ENCODE assay signal across 11 cellular contexts in the genomic region with DNA sequence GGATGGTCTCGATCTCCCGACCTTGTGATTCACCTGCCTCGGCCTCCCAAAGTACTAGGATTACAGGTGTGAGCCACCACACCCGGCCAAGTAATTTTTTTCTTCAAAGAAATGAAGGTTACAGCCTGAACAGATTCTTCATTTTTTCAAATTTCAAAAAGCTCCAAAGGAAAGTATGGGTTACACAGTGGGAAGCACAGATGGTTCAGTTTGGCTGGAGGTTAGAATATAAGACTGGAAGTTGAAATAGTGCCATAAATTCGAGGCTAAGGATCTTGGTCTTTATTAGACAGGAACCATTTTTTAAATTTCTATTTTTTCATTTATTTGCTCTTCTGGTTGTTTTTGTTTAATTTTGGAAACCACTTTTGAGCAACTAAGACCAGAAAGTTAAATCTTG.
DNase-seq lines count a peak whose midpoint lies in the region; TF ChIP-seq lines count a peak whose summit lies in the region.
"Had no signal": no experiment of that assay in that cellular context is flagged by ENCODE, and none has a peak within 500 bp of the region (broad histone marks: within the 10 kb centered on the region; RNA-seq: fewer than 3 reads in every experiment).

No MANE protein-coding gene starts in this region.

- BruUV-seq in Calu3 (replicated peaks; lab: Mats Ljungman, UMichigan) = TSS peak; percentile 8

- H3K27me3 Mint-ChIP-seq in Calu3 (ENCODE audit: unreplicated experiment) (no peaks in the 10 kb centered on the region), progenitor cell of endocrine pancreas (no peaks in the 10 kb centered on the region)
- no peaks in the 10 kb centered on the region for H3K27me3 Mint-ChIP-seq in activated naive CD4-positive, alpha-beta T cell treated with anti-CD3 and anti-CD28 coated beads, Interleukin-2, amount 10 ng/mL, durations not matched to agents 7 days and 5 days
- H3K27me3 Mint-ChIP-seq: B cell had no signal

- no peaks in the 10 kb centered on the region for H3K9me3 Mint-ChIP-seq in Calu3 (ENCODE audit: low read depth, unreplicated experiment)
- H3K9me3 Mint-ChIP-seq in progenitor cell of endocrine pancreas (ENCODE audit: low read depth) = no peaks in the 10 kb centered on the region
- no peaks in the 10 kb centered on the region for H3K9me3 Mint-ChIP-seq in activated naive CD4-positive, alpha-beta T cell treated with anti-CD3 and anti-CD28 coated beads, Interleukin-2, amount 10 ng/mL, durations not matched to agents 7 days and 5 days
- H3K9me3 Mint-ChIP-seq: CD8-positive, alpha-beta T cell had no signal

- H3K4me3 Mint-ChIP-seq in Calu3 (ENCODE audit: low read depth, unreplicated experiment) (no peak overlapping the region), progenitor cell of endocrine pancreas (ENCODE audit: low read depth) (no peak overlapping the region)
- H3K4me3 Mint-ChIP-seq in activated naive CD4-positive, alpha-beta T cell treated with anti-CD3 and anti-CD28 coated beads, Interleukin-2, amount 10 ng/mL, durations not matched to agents 7 days and 5 days = no peak overlapping the region
- H3K4me3 Mint-ChIP-seq: B cell; CD8-positive, alpha-beta T cell had no signal

- H3K36me3 Mint-ChIP-seq in Calu3 (ENCODE audit: insufficient read depth, unreplicated experiment) (peaks cover 60% of the 10 kb centered on the region), progenitor cell of endocrine pancreas (ENCODE audit: insufficient read depth) (peaks cover 21% of the 10 kb centered on the region)
- H3K36me3 Mint-ChIP-seq in activated naive CD4-positive, alpha-beta T cell treated with anti-CD3 and anti-CD28 coated beads, Interleukin-2, amount 10 ng/mL, durations not matched to agents 7 days and 5 days = peaks cover 41% of the 10 kb centered on the region

- CTCF ChIA-PET in Calu3 (lab: Charles Lee) = no interaction called here
- CTCF ChIA-PET in activated naive CD4-positive, alpha-beta T cell treated with anti-CD3 and anti-CD28 coated beads, Interleukin-2, amount 10 ng/mL, durations not matched to agents 7 days and 5 days (lab: Charles Lee) = interaction anchor here (3.0 kb wide), 1 partner anchor 8 kb away, joined by 15 read pairs; no protein-coding TSS in a partner anchor

- TF ChIP-seq CTCF in Calu3 (IDR thresholded peaks at IDR 0.05; ENCODE audit: unreplicated experiment) (no peak), progenitor cell of endocrine pancreas (IDR thresholded peaks at IDR 0.05; ENCODE audit: unreplicated experiment) (no peak)

- H3K27ac Mint-ChIP-seq in Calu3 (ENCODE audit: unreplicated experiment) (no peak overlapping the region), progenitor cell of endocrine pancreas (peak overlapping the region; percentile 4)
- H3K27ac Mint-ChIP-seq in activated naive CD4-positive, alpha-beta T cell treated with anti-CD3 and anti-CD28 coated beads, Interleukin-2, amount 10 ng/mL, durations not matched to agents 7 days and 5 days = no peak overlapping the region
- H3K27ac Mint-ChIP-seq: B cell had no signal

- H3K4me1 Mint-ChIP-seq in Calu3 (ENCODE audit: low read depth, unreplicated experiment) = peaks cover 10% of the 10 kb centered on the region
- peaks cover 33% of the 10 kb centered on the region for H3K4me1 Mint-ChIP-seq in progenitor cell of endocrine pancreas (ENCODE audit: low read depth)
- H3K4me1 Mint-ChIP-seq in activated naive CD4-positive, alpha-beta T cell treated with anti-CD3 and anti-CD28 coated beads, Interleukin-2, amount 10 ng/mL, durations not matched to agents 7 days and 5 days = no peaks in the 10 kb centered on the region
- H3K4me1 Mint-ChIP-seq: B cell had no signal

- intact Hi-C loops in Calu3 (cut with micrococcal nuclease; ENCODE audit: unreplicated experiment) = no loop called here

- no peak for DNase-seq in Calu3
- peak; percentile 18 for DNase-seq in NCI-H446 treated with DMSO at 0.1 percent for 48 hours (lab: John Stamatoyannopoulos, UW)
- DNase-seq in cerebellar cortex (ENCODE audit: low spot score) = peak; percentile 85
- no peak for DNase-seq in progenitor cell of endocrine pancreas (ENCODE audit: low spot score, unreplicated experiment)
- DNase-seq in activated naive CD4-positive, alpha-beta T cell treated with anti-CD3 and anti-CD28 coated beads, Interleukin-2, amount 10 ng/mL, durations not matched to agents 7 days and 5 days = no peak
- no peak for DNase-seq in NCI-H1092 (lab: John Stamatoyannopoulos, UW)
- DNase-seq in NCI-H69 (lab: John Stamatoyannopoulos, UW) = no peak
- DNase-seq: CD8-positive, alpha-beta T cell; GDM1; GM23248 had no signal

Comparison
In these comparisons a context has a peak if more than half of its experiments do, and no peak if none do; other contexts are left out.
1. DNase-seq: peak in NCI-H446 treated with DMSO at 0.1 percent for 48 hours (single experiment) and cerebellar cortex (single experiment); none in Calu3 (single experiment), progenitor cell of endocrine pancreas (single experiment), activated naive CD4-positive, alpha-beta T cell treated with anti-CD3 and anti-CD28 coated beads, Interleukin-2, amount 10 ng/mL, durations not matched to agents 7 days and 5 days (single experiment), NCI-H1092 (single experiment) and NCI-H69 (single experiment).